8 cellular contexts compared by ENCODE assay signal in genomic region chr17:64418506-64419339, GRCh38. TPM values are rescaled to one million over a fixed set of nuclear protein-coding genes. Genes with fewer than 3 reads are reported as not detected.
DNase-seq lines count a peak whose midpoint lies in the region; ATAC-seq and TF ChIP-seq lines count a peak whose summit lies in the region.

No MANE protein-coding gene starts in this region.

- H2AK5ac ChIP-seq in mesenchymal stem cell (ENCODE audit: low read length, severe bottlenecking): no peak overlapping the region

- no peak overlapping the region for H3K4me3 ChIP-seq in Peyer's patch
- H3K4me3 ChIP-seq in dorsolateral prefrontal cortex: peak overlapping the region in 26 of 59 donors; percentile 0 to 48 (median 25)
- H3K4me3 ChIP-seq in mesenchymal stem cell (ENCODE audit: insufficient read depth in 1 of 2, low read depth in 1 of 2, low read length in 2 of 2): no peak overlapping the region

- no peak overlapping the region for H3K4me2 ChIP-seq in mesenchymal stem cell (ENCODE audit: low read length, poor library complexity, severe bottlenecking)

- H4K91ac ChIP-seq in mesenchymal stem cell (ENCODE audit: low read length): no peak overlapping the region

- no peak overlapping the region for H3K18ac ChIP-seq in mesenchymal stem cell (ENCODE audit: low read depth in 1 of 2, low read length in 2 of 2)

- H3K14ac ChIP-seq in mesenchymal stem cell (ENCODE audit: low read length in 2 of 2): no peak overlapping the region

- no peak for TF ChIP-seq POLR2A in Peyer's patch (IDR thresholded peaks at IDR 0.05)

- DNase-seq in EH (ENCODE audit: low read depth): peak; percentile 75
- DNase-seq in LoVo (ENCODE audit: low spot score): peak; percentile 71
- no peak for DNase-seq in Peyer's patch
- peak in 1 of 10 donors; percentile 23 for DNase-seq in dorsolateral prefrontal cortex
- DNase-seq in mesenchymal stem cell: peak; percentile 79
- no peak for DNase-seq in stimulated activated CD4-positive, alpha-beta T cell treated with anti-CD3 and anti-CD28 coated beads, Interleukin-1b, Interleukin-23, amount 100 ng/mL, for 48 hours
- no peak for DNase-seq in GM19238 (ENCODE audit: insufficient read length, low spot score)

- H2BK12ac ChIP-seq in mesenchymal stem cell (ENCODE audit: low read length in 2 of 2): no peak overlapping the region

- intact Hi-C loops in dorsolateral prefrontal cortex (cut with DNase I): loop anchor here (2.0 to 5.0 kb wide), 3 partner anchors 96 to 111 kb away; no protein-coding TSS in a partner anchor

- WGBS in mesenchymal stem cell: 43% methylated on average over 16 of the region's 19 CpGs

- H2BK15ac ChIP-seq in mesenchymal stem cell (ENCODE audit: low read depth, poor library complexity, severe bottlenecking): no peak overlapping the region

- H3K36me3 ChIP-seq in Peyer's patch (no peaks in the 10 kb centered on the region), mesenchymal stem cell (ENCODE audit: control insufficient read depth in 1 of 2, insufficient read depth in 2 of 2, low read depth in 1 of 2, low read length in 2 of 2) (no peaks in the 10 kb centered on the region)

- H3K9me3 ChIP-seq in Peyer's patch: no peaks in the 10 kb centered on the region
- H3K9me3 ChIP-seq in mesenchymal stem cell (ENCODE audit: control insufficient read depth, low read length): no peaks in the 10 kb centered on the region

- no peak overlapping the region for H2BK120ac ChIP-seq in mesenchymal stem cell (ENCODE audit: low read depth, low read length)

- no peak overlapping the region for H4K8ac ChIP-seq in mesenchymal stem cell (ENCODE audit: low read length)

- no peak overlapping the region for H2AFZ ChIP-seq in mesenchymal stem cell (ENCODE audit: low read depth, low read length)

- TF ChIP-seq CTCF in Peyer's patch (IDR thresholded peaks at IDR 0.05) (peak; percentile 66 to 88 (median 82)), dorsolateral prefrontal cortex (IDR thresholded peaks at IDR 0.05 in 54 of 56, conservative IDR thresholded peaks at IDR 0.05 in 2 of 56; ENCODE audit: low read depth in 1 of 56, partially characterized antibody in 56 of 56) (peak; percentile 71 to 96 (median 86))

- H3K23ac ChIP-seq in mesenchymal stem cell (ENCODE audit: low read length in 2 of 2): no peak overlapping the region

- H2BK5ac ChIP-seq in mesenchymal stem cell (ENCODE audit: low read depth, low read length, poor library complexity, severe bottlenecking): no peak overlapping the region

- H3K4me1 ChIP-seq in Peyer's patch (no peaks in the 10 kb centered on the region), mesenchymal stem cell (ENCODE audit: control insufficient read depth, insufficient read depth, low read depth, low read length) (no peaks in the 10 kb centered on the region)

- no peak overlapping the region for H3K27ac ChIP-seq in Peyer's patch
- no peak overlapping the region for H3K27ac ChIP-seq in dorsolateral prefrontal cortex
- no peak overlapping the region for H3K27ac ChIP-seq in mesenchymal stem cell (ENCODE audit: low read length, poor library complexity, severe bottlenecking)

- no peak for ATAC-seq in HG02623 (IDR thresholded peaks at IDR 0.05; ENCODE audit: unreplicated experiment)

- no peak overlapping the region for H3K4ac ChIP-seq in mesenchymal stem cell (ENCODE audit: low read depth in 1 of 2, low read length in 2 of 2)

- no peaks in the 10 kb centered on the region for H3K79me1 ChIP-seq in mesenchymal stem cell (replicated peaks; ENCODE audit: low read length, poor library complexity, severe bottlenecking)

- H3K9ac ChIP-seq in mesenchymal stem cell (ENCODE audit: low read length): peak overlapping the region; percentile 67

- H3K27me3 ChIP-seq in Peyer's patch: no peaks in the 10 kb centered on the region
- no peaks in the 10 kb centered on the region for H3K27me3 ChIP-seq in dorsolateral prefrontal cortex
- H3K27me3 ChIP-seq in mesenchymal stem cell (ENCODE audit: control insufficient read depth in 1 of 2, insufficient read depth in 1 of 2, low read length in 2 of 2): no peaks in the 10 kb centered on the region

RNA-seq across cellular contexts. Expression of gene PECAM1, which starts 28.1 kb away (rescaled TPM):
- 100 to 1,000 TPM in 1 of 4 donors, 10 to 100 TPM in 2, 1 to 10 TPM in 1; 8.1 to 140 (median 33.9) TPM for total RNA-seq in Peyer's patch
- total RNA-seq in dorsolateral prefrontal cortex: 100 to 1,000 TPM in 3 of 120 experiments, 10 to 100 TPM in 117; 22.1 to 136 (median 49.2) TPM
- 0.18 TPM for polyA plus RNA-seq in mesenchymal stem cell (2013, experiment 1 of 2)
- polyA plus RNA-seq in mesenchymal stem cell (2013, experiment 2 of 2): 0.66 TPM

RNA-seq across cellular contexts. Expression of gene MILR1, which starts 30.2 kb away (rescaled TPM):
- total RNA-seq in Peyer's patch (10 to 100 TPM in 1 of 4 donors, 1 to 10 TPM in 2, not detected in 1; 3.3 to 10.7 (median 5.6) TPM), dorsolateral prefrontal cortex (10 to 100 TPM in 9 of 120 experiments, 1 to 10 TPM in 111; 1.1 to 16.6 (median 4.9) TPM)
- polyA plus RNA-seq in mesenchymal stem cell (2013, experiment 1 of 2): 6.6 TPM
- 7.6 TPM for polyA plus RNA-seq in mesenchymal stem cell (2013, experiment 2 of 2)

Comparison
In these comparisons a context has a peak if more than half of its experiments do, and no peak if none do; other contexts are left out.
1. DNase-seq: peak in EH (single experiment), LoVo (single experiment) and mesenchymal stem cell (single experiment); none in Peyer's patch (0 of 3), stimulated activated CD4-positive, alpha-beta T cell treated with anti-CD3 and anti-CD28 coated beads, Interleukin-1b, Interleukin-23, amount 100 ng/mL, for 48 hours (single experiment) and GM19238 (single experiment).